ENCODE assay signal across 11 cellular contexts in genomic region chr3:114464548-114464947, GRCh38.
DNase-seq lines count a peak whose midpoint lies in the region; ATAC-seq lines count a peak whose summit lies in the region.
"Had no signal": no experiment of that assay in that cellular context is flagged by ENCODE, and none has a peak within 500 bp of the region (broad histone marks: within the 10 kb centered on the region; RNA-seq: fewer than 3 reads in every experiment).

No MANE protein-coding gene starts in this region.

- intact Hi-C loops in activated CD4-positive, alpha-beta T cell treated with anti-CD3 and anti-CD28 coated beads for 36 hours (cut with DNase I, micrococcal nuclease), result no loop called here

- H3K36me3 Mint-ChIP-seq in activated CD4-positive, alpha-beta T cell treated with anti-CD3 and anti-CD28 coated beads for 36 hours (ENCODE audit: low read depth), result no peaks in the 10 kb centered on the region
- no peaks in the 10 kb centered on the region for H3K36me3 Mint-ChIP-seq in stimulated activated memory B cell treated with anti-CD40 and anti-IgM and Interleukin-4, amounts not matched to agents 10 μg/mL and 1 μg/mL and 100 μg/mL, for 72 hours

- peak; percentile 39 for ATAC-seq in activated CD4-positive, alpha-beta T cell treated with anti-CD3 and anti-CD28 coated beads for 36 hours
- ATAC-seq in GM21717 (IDR thresholded peaks at IDR 0.05; ENCODE audit: unreplicated experiment) (peak; percentile 88), HG03139 (IDR thresholded peaks at IDR 0.05; ENCODE audit: unreplicated experiment) (peak; percentile 70)
- peak; percentile 93 for ATAC-seq in stimulated activated memory B cell treated with anti-CD40 and anti-IgM and Interleukin-4, amounts not matched to agents 10 μg/mL and 1 μg/mL and 100 μg/mL, for 72 hours
- ATAC-seq: left colon had no signal

- peaks cover 3% of the 10 kb centered on the region for H3K4me1 Mint-ChIP-seq in activated CD4-positive, alpha-beta T cell treated with anti-CD3 and anti-CD28 coated beads for 36 hours
- peaks cover 22% of the 10 kb centered on the region for H3K4me1 Mint-ChIP-seq in stimulated activated memory B cell treated with anti-CD40 and anti-IgM and Interleukin-4, amounts not matched to agents 10 μg/mL and 1 μg/mL and 100 μg/mL, for 72 hours

- no peak overlapping the region for H3K4me3 Mint-ChIP-seq in activated CD4-positive, alpha-beta T cell treated with anti-CD3 and anti-CD28 coated beads for 36 hours
- no peak overlapping the region for H3K4me3 Mint-ChIP-seq in stimulated activated memory B cell treated with anti-CD40 and anti-IgM and Interleukin-4, amounts not matched to agents 10 μg/mL and 1 μg/mL and 100 μg/mL, for 72 hours

- DNase-seq in activated CD4-positive, alpha-beta T cell treated with anti-CD3 and anti-CD28 coated beads for 36 hours, result no peak
- no peak for DNase-seq in activated CD4-positive, alpha-beta T cell treated with anti-CD3 and anti-CD28 coated beads for 4 hours
- DNase-seq in cerebellum (ENCODE audit: low spot score) (no peak), ureter (ENCODE audit: low spot score) (no peak), T-helper 2 cell (no peak)
- DNase-seq: left colon, NCI-H2029, uterus had no signal

- CTCF ChIA-PET in activated CD4-positive, alpha-beta T cell treated with anti-CD3 and anti-CD28 coated beads for 36 hours (lab: Charles Lee), result interaction anchor here (0.7 to 1.1 kb wide), 2 partner anchors 16 kb away, joined by 3 read pairs; no protein-coding TSS in a partner anchor

- POLR2A ChIA-PET in activated CD4-positive, alpha-beta T cell treated with anti-CD3 and anti-CD28 coated beads for 36 hours (lab: Charles Lee), result interaction anchor here (0.6 kb wide), 1 partner anchor 10 kb away, joined by 3 read pairs; no protein-coding TSS in a partner anchor

- no peaks in the 10 kb centered on the region for H3K9me3 Mint-ChIP-seq in activated CD4-positive, alpha-beta T cell treated with anti-CD3 and anti-CD28 coated beads for 36 hours (ENCODE audit: low read depth)
- H3K9me3 Mint-ChIP-seq in stimulated activated memory B cell treated with anti-CD40 and anti-IgM and Interleukin-4, amounts not matched to agents 10 μg/mL and 1 μg/mL and 100 μg/mL, for 72 hours, result no peaks in the 10 kb centered on the region

- H3K27me3 Mint-ChIP-seq in activated CD4-positive, alpha-beta T cell treated with anti-CD3 and anti-CD28 coated beads for 36 hours, result no peaks in the 10 kb centered on the region
- H3K27me3 Mint-ChIP-seq in stimulated activated memory B cell treated with anti-CD40 and anti-IgM and Interleukin-4, amounts not matched to agents 10 μg/mL and 1 μg/mL and 100 μg/mL, for 72 hours, result no peaks in the 10 kb centered on the region

- no peak overlapping the region for H3K27ac Mint-ChIP-seq in activated CD4-positive, alpha-beta T cell treated with anti-CD3 and anti-CD28 coated beads for 36 hours
- peak overlapping the region; percentile 49 for H3K27ac Mint-ChIP-seq in stimulated activated memory B cell treated with anti-CD40 and anti-IgM and Interleukin-4, amounts not matched to agents 10 μg/mL and 1 μg/mL and 100 μg/mL, for 72 hours

Comparison
In these comparisons a context has a peak if more than half of its experiments do, and no peak if none do; other contexts are left out.
1. ATAC-seq: peak in every context shown above with its lines; median percentile 93 in stimulated activated memory B cell treated with anti-CD40 and anti-IgM and Interleukin-4, amounts not matched to agents 10 μg/mL and 1 μg/mL and 100 μg/mL, for 72 hours; 88 in GM21717; 70 in HG03139; 39 in activated CD4-positive, alpha-beta T cell treated with anti-CD3 and anti-CD28 coated beads for 36 hours.